Comparison of ENCODE assay signal across 13 cellular contexts in genomic region chr10:43211030-43211429, GRCh38. TPM values are rescaled to one million over a fixed set of nuclear protein-coding genes. Genes with fewer than 3 reads are reported as not detected.
A peak's percentile ranks its signal among the peaks of the same experiment; 100 is the strongest.
DNase-seq lines count a peak whose midpoint lies in the region; ATAC-seq, FAIRE-seq and TF ChIP-seq lines count a peak whose summit lies in the region.
"Had no signal": no experiment of that assay in that cellular context is flagged by ENCODE, and none has a peak within 500 bp of the region (broad histone marks: within the 10 kb centered on the region; RNA-seq: fewer than 3 reads in every experiment).

No MANE protein-coding gene starts in this region.

- no peaks in the 10 kb centered on the region for H3K27me3 ChIP-seq in right lobe of liver
- peaks cover 6 to 23% of the 10 kb centered on the region in 2 experiments; a peak in 2 of 5 replicates for H3K27me3 ChIP-seq in HepG2 (ENCODE audit: control insufficient read depth in 1 of 2, insufficient read depth in 2 of 2, low read length in 2 of 2)

- FAIRE-seq in HepG2 (lab: Jason Lieb, UNC) (no peak), urothelium cell line (lab: Jason Lieb, UNC) (peak; percentile 85)

- TF ChIP-seq POLR2A in right lobe of liver (IDR thresholded peaks at IDR 0.05) (no peak), HepG2 (IDR thresholded peaks at IDR 0.05; ENCODE audit: insufficient read depth in 1 of 2, low read depth in 2 of 2, low read length in 2 of 2) (no peak)

- no peak overlapping the region for H2AFZ ChIP-seq in HepG2 (ENCODE audit: low read length)

- no TSS peak for BruUV-seq in HepG2 (replicated peaks; lab: Mats Ljungman, UMichigan)

- no peak for TF ChIP-seq RAD21 in HepG2 (CRISPR knock-in tag; IDR thresholded peaks at IDR 0.05)

- H3K9ac ChIP-seq in HepG2 (ENCODE audit: insufficient read depth, low read depth, low read length): no peak overlapping the region

- DNase-seq in right lobe of liver: peak in 2 of 3 donors; percentile 9 to 34
- no peak for DNase-seq in HepG2 (ENCODE audit: low spot score)
- peak; percentile 4 for DNase-seq in left ventricle myocardium superior
- peak; percentile 68 for DNase-seq in urothelium cell line (ENCODE audit: low spot score)
- DNase-seq in NCI-H2081 treated with DMSO at 0.1 percent for 48 hours (lab: John Stamatoyannopoulos, UW): no peak
- DNase-seq: activated gamma-delta T cell treated with Interleukin-2 at 50 U/mL for 16 hours, DMS 273 treated with DMSO at 0.1 percent for 48 hours, erythroblast, NCI-H1436, NCI-H524 treated with DMSO at 0.1 percent for 48 hours had no signal

- no peaks in the 10 kb centered on the region for H3K9me3 ChIP-seq in right lobe of liver
- no peaks in the 10 kb centered on the region for H3K9me3 ChIP-seq in HepG2 (ENCODE audit: low read length)

- ATAC-seq in right lobe of liver (no peak), HepG2 (no peak), left ventricle myocardium superior (no peak), GM18858 (IDR thresholded peaks at IDR 0.05; ENCODE audit: unreplicated experiment) (no peak), GM18870 (IDR thresholded peaks at IDR 0.05; ENCODE audit: unreplicated experiment) (no peak)

- intact Hi-C loops in right lobe of liver (cut with DNase I) (no loop called here), HepG2 (cut with micrococcal nuclease; ENCODE audit: unreplicated experiment) (no loop called here), left ventricle myocardium superior (cut with micrococcal nuclease) (no loop called here)

- H3K4me2 ChIP-seq in HepG2 (ENCODE audit: low read depth, low read length): no peak overlapping the region

- no peak for TF ChIP-seq EP300 in HepG2 (IDR thresholded peaks at IDR 0.05; ENCODE audit: low read depth in 2 of 2, low read length in 2 of 2)
- TF ChIP-seq EP300 in HepG2 (CRISPR knock-in tag; IDR thresholded peaks at IDR 0.05; ENCODE audit: borderline replicate concordance): no peak

- 100% methylated on average over 1 of the region's 6 CpGs for WGBS in right lobe of liver (ENCODE audit: insufficient coverage, low coverage, low lambda C conversion rate, missing lambda C conversion rate)
- WGBS in HepG2 (ENCODE audit: low lambda C conversion rate): 3% methylated on average over 5 of the region's 6 CpGs

- H3K4me3 ChIP-seq in right lobe of liver (no peak overlapping the region), HepG2 (replicated peaks in 1 of 3; ENCODE audit: insufficient read depth in 1 of 3, low read depth in 2 of 3, low read length in 3 of 3) (no peak overlapping the region)

- H3K27ac ChIP-seq in right lobe of liver (no peak overlapping the region), HepG2 (ENCODE audit: extremely low read length, insufficient read depth, low read length) (no peak overlapping the region), angular gyrus (ENCODE audit: low read depth, low read length) (peak overlapping the region; percentile 30)

- POLR2A ChIA-PET in HepG2 (lab: Yijun Ruan, JAX): no interaction called here

- no peaks in the 10 kb centered on the region for H3K4me1 ChIP-seq in right lobe of liver
- H3K4me1 ChIP-seq in HepG2 (ENCODE audit: insufficient read depth, low read length): no peaks in the 10 kb centered on the region

- CTCF ChIA-PET in HepG2 (lab: Yijun Ruan, JAX; ENCODE audit: low intra/inter-chr PET ratio, low total read pairs): no interaction called here

- no peaks in the 10 kb centered on the region for H3K79me2 ChIP-seq in HepG2 (ENCODE audit: insufficient read depth, low read length)

- TF ChIP-seq CTCF in right lobe of liver (IDR thresholded peaks at IDR 0.05) (no peak), HepG2 (CRISPR knock-in tag; IDR thresholded peaks at IDR 0.05) (no peak)

- H4K20me1 ChIP-seq in HepG2 (ENCODE audit: insufficient read depth, low read length): no peaks in the 10 kb centered on the region

- in situ Hi-C loops in HepG2 (cut with HindIII; ENCODE audit: extremely low pct_ligation_motif_present, low pct_unique_long_range_greater_than_20kb): no loop called here

- no peaks in the 10 kb centered on the region for H3K36me3 ChIP-seq in right lobe of liver
- no peaks in the 10 kb centered on the region for H3K36me3 ChIP-seq in HepG2 (replicated peaks in 1 of 2; ENCODE audit: control insufficient read depth in 1 of 2, insufficient read depth in 2 of 2, low read length in 2 of 2)

TF ChIP-seq in HepG2, 621 proteins besides CTCF, POLR2A, EP300 and RAD21:
- TF ChIP-seq ZNF230 (CRISPR knock-in tag; IDR thresholded peaks at IDR 0.05) (no peak), KMT2A (CRISPR knock-in tag; IDR thresholded peaks at IDR 0.05) (no peak), ZNF576 (CRISPR knock-in tag; IDR thresholded peaks at IDR 0.05) (no peak), FOXA3 (CRISPR knock-in tag; IDR thresholded peaks at IDR 0.05) (no peak), POLR2AphosphoS2 (IDR thresholded peaks at IDR 0.05; ENCODE audit: low read depth, low read length) (no peak), PAXIP1 (CRISPR knock-in tag; conservative IDR thresholded peaks at IDR 0.05) (no peak), ZSCAN31 (CRISPR knock-in tag; IDR thresholded peaks at IDR 0.05; ENCODE audit: low read depth) (no peak), PAX8 (CRISPR knock-in tag; IDR thresholded peaks at IDR 0.05; ENCODE audit: borderline replicate concordance) (no peak), KLF12 (CRISPR knock-in tag; IDR thresholded peaks at IDR 0.05; ENCODE audit: borderline replicate concordance) (no peak), GFI1 (CRISPR knock-in tag; IDR thresholded peaks at IDR 0.05; ENCODE audit: borderline replicate concordance) (no peak), TOPORS (CRISPR knock-in tag; IDR thresholded peaks at IDR 0.05) (no peak), SALL2 (CRISPR knock-in tag; IDR thresholded peaks at IDR 0.05) (no peak), ZZZ3 (CRISPR knock-in tag; IDR thresholded peaks at IDR 0.05; ENCODE audit: borderline replicate concordance) (no peak), ZNF598 (CRISPR knock-in tag; IDR thresholded peaks at IDR 0.05; ENCODE audit: borderline replicate concordance) (no peak), ZNF329 (CRISPR knock-in tag; IDR thresholded peaks at IDR 0.05; ENCODE audit: low read depth) (no peak), NR2F6 (IDR thresholded peaks at IDR 0.05) (no peak), NR2F6 (CRISPR knock-in tag; IDR thresholded peaks at IDR 0.05) (no peak)
TF ChIP-seq in HepG2: peak in this region for 0.

RNA-seq across cellular contexts. Expression of gene RASGEF1A, which starts 55.8 kb away (rescaled TPM):
- total RNA-seq in right lobe of liver (under 1 TPM; 0.05 to 0.30 (median 0.12) TPM), HepG2 (2016; rRNA removed; fragmentation: Illumina TruSeq; extraction: Trizol) (0.20 and 0.39 TPM in 2 replicates), left ventricle myocardium superior (2.7 TPM)
- 0.61 TPM in 1 of 2 replicates, not detected in the other for total RNA-seq in HepG2 (2016; cell fraction: cytosol; rRNA removed; fragmentation: Illumina TruSeq; extraction: Trizol; ENCODE audit: low read depth)
- total RNA-seq in HepG2 (2016; cell fraction: insoluble cytoplasmic fraction; rRNA removed; fragmentation: Illumina TruSeq; extraction: Trizol): 0.11 and 0.51 TPM in 2 replicates
- 0.28 and 0.45 TPM in 2 replicates for total RNA-seq in HepG2 (2016; cell fraction: membrane; rRNA removed; fragmentation: Illumina TruSeq; extraction: Trizol)
- 0.31 TPM in 1 of 2 replicates, not detected in the other for total RNA-seq in HepG2 (2016; cell fraction: nucleus; rRNA removed; fragmentation: Illumina TruSeq; extraction: Trizol)
- polyA plus RNA-seq in HepG2 (2011; rRNA removed): 0.14 and 0.41 TPM in 2 replicates
- 0.23 and 0.33 TPM in 2 replicates for polyA plus RNA-seq in HepG2 (2011; cell fraction: cytosol; rRNA removed)
- polyA plus RNA-seq in HepG2 (2011; cell fraction: nucleus; rRNA removed): 0.34 and 0.90 TPM in 2 replicates
- polyA plus RNA-seq in HepG2 (2012): 0.04 and 0.09 TPM in 2 replicates
- 0.08 and 0.25 TPM in 2 replicates for polyA plus RNA-seq in HepG2 (2016; cell fraction: cytosol; fragmentation: Illumina TruSeq; extraction: Trizol; ENCODE audit: low read depth)
- polyA plus RNA-seq in HepG2 (2016; cell fraction: insoluble cytoplasmic fraction; fragmentation: Illumina TruSeq; extraction: Trizol; ENCODE audit: low read depth): 0.42 and 0.59 TPM in 2 replicates
- 0.24 and 0.30 TPM in 2 replicates for polyA plus RNA-seq in HepG2 (2016; cell fraction: membrane; fragmentation: Illumina TruSeq; extraction: Trizol; ENCODE audit: low read depth)
- polyA plus RNA-seq in HepG2 (2016; cell fraction: nucleus; fragmentation: Illumina TruSeq; extraction: Trizol; ENCODE audit: insufficient read depth, low read depth): 0.36 and 0.65 TPM in 2 replicates
- polyA minus RNA-seq in HepG2 (2011; rRNA and poly(A)+ RNA removed; ENCODE audit: low replicate concordance): 0.10 and 0.72 TPM in 2 replicates
- polyA minus RNA-seq in HepG2 (2011; cell fraction: cytosol; rRNA and poly(A)+ RNA removed): not detected in 2 replicates
- 0.75 TPM in 1 of 2 replicates, not detected in the other for polyA minus RNA-seq in HepG2 (2011; cell fraction: nucleus; rRNA and poly(A)+ RNA removed)

Comparison
In these comparisons a context has a peak if more than half of its experiments do, and no peak if none do; other contexts are left out.
1. DNase-seq: peak in right lobe of liver (2 of 3), left ventricle myocardium superior (single experiment) and urothelium cell line (single experiment); none in HepG2 (single experiment) and NCI-H2081 treated with DMSO at 0.1 percent for 48 hours (single experiment).